Comparison of ENCODE assay signal across 1 cellular context in the genomic region with DNA sequence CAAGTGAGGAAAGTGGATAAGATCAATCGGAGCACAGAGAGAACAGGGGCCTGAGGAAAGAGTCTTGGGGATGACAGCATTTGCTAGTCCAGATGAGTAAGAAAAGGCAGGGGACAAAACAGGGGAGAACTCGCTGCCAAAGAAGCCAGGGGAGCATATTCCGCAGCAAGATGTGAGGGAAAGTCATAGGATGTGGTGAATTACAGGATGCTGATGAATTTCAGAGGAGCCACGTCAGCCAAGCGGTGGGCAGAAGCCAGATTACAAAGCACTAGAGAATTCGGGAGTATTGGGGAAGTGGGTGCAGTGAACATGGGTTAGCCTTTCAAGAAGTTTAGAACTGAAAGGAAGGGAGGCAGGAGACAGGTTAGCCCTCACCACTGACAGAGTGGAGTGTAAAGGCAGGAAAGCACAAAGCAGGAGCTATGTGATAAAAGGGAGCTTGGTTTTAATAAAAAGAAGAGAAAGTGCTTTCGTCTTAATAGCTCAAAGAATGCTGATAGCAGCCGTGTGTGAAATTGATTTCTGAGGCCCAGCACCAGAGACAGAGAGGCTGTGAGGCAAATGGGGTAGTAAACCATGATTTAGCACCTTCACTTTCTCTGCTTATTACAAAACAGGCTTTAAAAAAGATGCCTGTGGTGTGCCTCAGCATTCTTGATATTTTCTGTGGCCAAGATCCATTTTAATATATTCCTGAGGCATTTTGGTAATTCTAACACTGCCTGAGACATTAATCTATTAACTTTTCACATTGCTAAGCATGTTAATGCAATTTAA.
TF ChIP-seq lines count a peak whose summit lies in the region.

No MANE protein-coding gene starts in this region.

TF ChIP-seq in GM23338, 12 proteins besides CTCF, POLR2A, EP300 and RAD21 (continued from another document):
- no peak for TF ChIP-seq REST (IDR thresholded peaks at IDR 0.05; ENCODE audit: unreplicated experiment)
- TF ChIP-seq EZH2 (IDR thresholded peaks at IDR 0.05; ENCODE audit: low read depth, unreplicated experiment), result no peak
TF ChIP-seq in GM23338: peak in this region for 0.
